ENCODE assay signal across 17 cellular contexts in the genomic region with DNA sequence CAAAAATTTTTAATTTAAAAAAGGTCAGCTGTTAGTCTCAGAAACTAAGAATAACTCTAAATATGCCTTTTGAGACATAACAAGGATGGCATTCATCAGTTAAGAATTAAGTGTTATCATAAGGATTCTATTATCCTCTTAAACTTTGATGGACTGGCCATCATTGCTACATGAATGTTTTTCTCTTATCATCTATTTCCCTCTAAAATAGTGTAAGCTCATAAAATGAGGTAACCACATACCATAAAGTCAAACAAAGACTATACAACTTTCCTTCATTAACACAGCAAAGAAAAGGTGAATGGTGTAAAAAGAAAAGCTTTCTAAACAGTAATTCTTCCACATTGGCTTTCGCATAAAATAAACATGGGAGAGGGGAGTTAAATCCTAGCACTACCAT. TPM values are rescaled to one million over a fixed set of nuclear protein-coding genes. Genes with fewer than 3 reads are reported as not detected.
A peak's percentile ranks its signal among the peaks of the same experiment; 100 is the strongest.
DNase-seq lines count a peak whose midpoint lies in the region; ATAC-seq and TF ChIP-seq lines count a peak whose summit lies in the region.
"Had no signal": no experiment of that assay in that cellular context is flagged by ENCODE, and none has a peak within 500 bp of the region (broad histone marks: within the 10 kb centered on the region; RNA-seq: fewer than 3 reads in every experiment).

No MANE protein-coding gene starts in this region.

- H3K36me3 Mint-ChIP-seq in chondrocyte (ENCODE audit: low read depth) (no peaks in the 10 kb centered on the region), osteocyte (ENCODE audit: unreplicated experiment) (peaks cover 12% of the 10 kb centered on the region)

- H3K4me3 ChIP-seq in right atrium auricular region: no peak overlapping the region
- no peak overlapping the region for H3K4me3 ChIP-seq in tibial artery

- peaks cover 0 to 62% of the 10 kb centered on the region in 2 donors for H3K4me1 ChIP-seq in right atrium auricular region
- H3K4me1 ChIP-seq in tibial artery: peaks cover 0 to 70% (median 12%) of the 10 kb centered on the region in 4 donors

- H3K4me3 Mint-ChIP-seq in chondrocyte (ENCODE audit: unreplicated experiment) (no peak overlapping the region), osteocyte (ENCODE audit: unreplicated experiment) (no peak overlapping the region)
- H3K4me3 Mint-ChIP-seq: HFFc6 had no signal

- no peaks in the 10 kb centered on the region for H3K27me3 Mint-ChIP-seq in chondrocyte (ENCODE audit: low read depth)
- H3K27me3 Mint-ChIP-seq in osteocyte (ENCODE audit: unreplicated experiment): no peaks in the 10 kb centered on the region

- H3K27me3 ChIP-seq in right atrium auricular region (no peaks in the 10 kb centered on the region), tibial artery (no peaks in the 10 kb centered on the region)

- TF ChIP-seq CTCF in right atrium auricular region (IDR thresholded peaks at IDR 0.05) (no peak), chondrocyte (IDR thresholded peaks at IDR 0.05) (no peak), osteocyte (IDR thresholded peaks at IDR 0.05) (no peak), tibial artery (IDR thresholded peaks at IDR 0.05) (no peak)

- no peaks in the 10 kb centered on the region for H3K9me3 Mint-ChIP-seq in chondrocyte (ENCODE audit: low read depth)
- no peaks in the 10 kb centered on the region for H3K9me3 Mint-ChIP-seq in osteocyte (ENCODE audit: unreplicated experiment)

- intact Hi-C loops in left cardiac atrium (cut with DNase I) (no loop called here), tibial artery (cut with DNase I; ENCODE audit: low total_unique reads) (no loop called here)

- H3K36me3 ChIP-seq in right atrium auricular region: peaks cover 4% of the 10 kb centered on the region
- peaks cover 0 to 10% (median 0%) of the 10 kb centered on the region in 3 donors for H3K36me3 ChIP-seq in tibial artery

- H3K4me1 Mint-ChIP-seq in chondrocyte (ENCODE audit: low read depth) (peaks cover 55% of the 10 kb centered on the region), osteocyte (ENCODE audit: unreplicated experiment) (peaks cover 68% of the 10 kb centered on the region)

- DNase-seq in right atrium auricular region (ENCODE audit: low spot score) (no peak), left cardiac atrium (no peak), chondrocyte (ENCODE audit: low spot score) (no peak), osteocyte (ENCODE audit: extremely low spot score, unreplicated experiment) (no peak), tibial artery (no peak), NCI-H2081 (lab: John Stamatoyannopoulos, UW) (no peak)
- DNase-seq: AML-193, DMS79, HFFc6, MM.1S, NCI-H1105 treated with DMSO at 0.1 percent for 48 hours, NCI-H187 treated with DMSO at 0.1 percent for 48 hours, NCI-H2171, NCI-H510A had no signal

- H3K9me3 ChIP-seq in right atrium auricular region (no peaks in the 10 kb centered on the region), tibial artery (no peaks in the 10 kb centered on the region)

- no peak for ATAC-seq in left cardiac atrium
- ATAC-seq in GM19023 (IDR thresholded peaks at IDR 0.05; ENCODE audit: unreplicated experiment): no peak
- ATAC-seq in HG02884 (IDR thresholded peaks at IDR 0.05; ENCODE audit: unreplicated experiment): no peak

- peak overlapping the region; percentile 83 for H3K27ac Mint-ChIP-seq in chondrocyte (ENCODE audit: unreplicated experiment)
- H3K27ac Mint-ChIP-seq in osteocyte (ENCODE audit: unreplicated experiment): peak overlapping the region; percentile 89
- H3K27ac Mint-ChIP-seq: HFFc6 had no signal

- peak overlapping the region; percentile 73 to 78 for H3K27ac ChIP-seq in right atrium auricular region
- H3K27ac ChIP-seq in tibial artery: peak overlapping the region; percentile 51 to 67
- H3K27ac ChIP-seq: KMS-11 had no signal

RNA-seq across cellular contexts. Expression of gene TMTC1, which starts 41.1 kb away (rescaled TPM):
- 10 to 100 TPM; 60.1 to 60.3 TPM for total RNA-seq in right atrium auricular region
- 10 to 100 TPM; 49.0 to 49.5 TPM for total RNA-seq in left cardiac atrium
- total RNA-seq in chondrocyte: 24.0 to 49.1 TPM (median 25.2 TPM) in 3 replicates
- total RNA-seq in osteocyte: 35.3 and 37.5 TPM in 2 replicates
- total RNA-seq: HFFc6 had no signal
